38 cellular contexts compared by ENCODE assay signal in the genomic region with DNA sequence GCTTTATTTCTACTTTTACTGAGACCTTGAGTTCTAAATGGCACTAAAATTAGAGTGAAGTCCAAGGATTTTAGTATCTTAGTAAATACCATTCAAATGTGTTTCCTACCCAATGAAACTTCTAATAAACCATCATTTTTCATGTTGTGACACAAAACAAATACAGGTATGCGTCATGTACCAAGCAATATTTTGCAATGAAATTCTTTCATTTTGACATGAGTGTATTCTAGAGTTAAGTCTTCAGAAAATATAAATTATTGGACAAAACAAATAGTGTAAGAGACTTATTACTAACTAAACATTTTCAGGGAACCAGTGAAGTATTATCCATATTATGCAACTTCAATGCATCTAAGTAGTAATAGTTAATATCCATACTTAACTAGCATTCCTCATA. TPM values are rescaled to one million over a fixed set of nuclear protein-coding genes. Genes with fewer than 3 reads are reported as not detected.
DNase-seq lines count a peak whose midpoint lies in the region; ATAC-seq, FAIRE-seq and TF ChIP-seq lines count a peak whose summit lies in the region.
"Had no signal": no experiment of that assay in that cellular context is flagged by ENCODE, and none has a peak within 500 bp of the region (broad histone marks: within the 10 kb centered on the region; RNA-seq: fewer than 3 reads in every experiment).

No MANE protein-coding gene starts in this region.

- H3K79me2 ChIP-seq in PC-3 (ENCODE audit: low read length): no peaks in the 10 kb centered on the region
- no peaks in the 10 kb centered on the region for H3K79me2 ChIP-seq in H1 (ENCODE audit: control insufficient read depth in 1 of 2, insufficient read depth in 2 of 2, low read length in 2 of 2)

- no peaks in the 10 kb centered on the region for H3K79me1 ChIP-seq in H1 (ENCODE audit: low read depth, low read length)

- POLR2A ChIA-PET in A549 (lab: Yijun Ruan, JAX): no interaction called here
- POLR2A ChIA-PET in PC-3 (lab: Charles Lee; ENCODE audit: unreplicated experiment): no interaction called here
- POLR2A ChIA-PET in H1 (lab: Charles Lee; ENCODE audit: partially characterized antibody): no interaction called here

- H3K56ac ChIP-seq in H1 (replicated peaks; ENCODE audit: insufficient read length, low read depth, low read length): no peak overlapping the region

- H4K20me1 ChIP-seq in PC-3 (ENCODE audit: low read length) (no peaks in the 10 kb centered on the region), H1 (replicated peaks in 1 of 2; ENCODE audit: control insufficient read depth in 1 of 2, insufficient read depth in 2 of 2, low read length in 2 of 2) (no peaks in the 10 kb centered on the region)
- H4K20me1 ChIP-seq: BLaER1 had no signal

- TF ChIP-seq CTCF in 22Rv1 (IDR thresholded peaks at IDR 0.05) (no peak), A549 (IDR thresholded peaks at IDR 0.05) (no peak), PC-3 (conservative IDR thresholded peaks at IDR 0.05; ENCODE audit: low read depth, low read length) (no peak), H1 (IDR thresholded peaks at IDR 0.05; ENCODE audit: control extremely low read depth in 1 of 3, insufficient read depth in 1 of 3, low read depth in 1 of 3, low read length in 3 of 3) (no peak), colonic mucosa (IDR thresholded peaks at IDR 0.05) (no peak)

- no peak for TF ChIP-seq POLR2A in A549 (IDR thresholded peaks at IDR 0.05; ENCODE audit: low read length)
- no peak for TF ChIP-seq POLR2A in H1 (IDR thresholded peaks at IDR 0.05; ENCODE audit: control extremely low read depth in 1 of 2, low read depth in 2 of 2, low read length in 2 of 2)
- no peak for TF ChIP-seq POLR2A in erythroblast (IDR thresholded peaks at IDR 0.05; ENCODE audit: low read length)

- H3F3A ChIP-seq in PC-3 (ENCODE audit: low read length, unreplicated experiment): no peaks in the 10 kb centered on the region

- no peak overlapping the region for H4K5ac ChIP-seq in H1 (ENCODE audit: insufficient read length, low read depth, low read length)

- WGBS in A549 (ENCODE audit: missing lambda C conversion rate): 42% methylated on average over 1 of the region's 1 CpG
- 96% methylated on average over 1 of the region's 1 CpG; no CpG with 5 or more reads in 1 of the 2 experiments for WGBS in H1 (ENCODE audit: extremely low coverage in 1 of 2, insufficient coverage in 1 of 2, insufficient read length in 1 of 2, insufficient replicate concordance in 2 of 2, low coverage in 1 of 2, low lambda C conversion rate in 2 of 2, missing lambda C conversion rate in 1 of 2), 2 experiments

- H3K36me3 ChIP-seq in PC-3 (ENCODE audit: low read depth, low read length) (no peaks in the 10 kb centered on the region), H1 (ENCODE audit: control insufficient read depth in 2 of 4, insufficient read depth in 4 of 4, low read length in 3 of 4) (no peaks in the 10 kb centered on the region), colonic mucosa (no peaks in the 10 kb centered on the region)

- no peak overlapping the region for H2BK12ac ChIP-seq in H1 (ENCODE audit: low read depth, low read length)

- H3K9ac ChIP-seq in PC-3 (ENCODE audit: low read length) (no peak overlapping the region), H1 (replicated peaks in 1 of 4; ENCODE audit: extremely low read depth in 1 of 4, low read depth in 3 of 4, low read length in 3 of 4) (no peak overlapping the region), colonic mucosa (ENCODE audit: low read depth in 2 of 2, low read length in 2 of 2) (no peak overlapping the region)
- H3K9ac ChIP-seq: BLaER1; BLaER1 treated with 17β-estradiol and CSF1 and Interleukin-3, amounts not matched to agents 10 nM and 100 nM had no signal

- no peaks in the 10 kb centered on the region for H3K9me2 ChIP-seq in PC-3 (replicated peaks; ENCODE audit: low read length)

- no peak overlapping the region for H3K4ac ChIP-seq in H1 (replicated peaks; ENCODE audit: insufficient read length, low read depth, low read length)

- no peaks in the 10 kb centered on the region for H3K27me3 ChIP-seq in PC-3 (ENCODE audit: low read length)
- H3K27me3 ChIP-seq in H1 (replicated peaks in 1 of 4; ENCODE audit: control insufficient read depth in 3 of 4, extremely low read depth in 1 of 4, insufficient read depth in 3 of 4, low read length in 3 of 4): no peaks in the 10 kb centered on the region
- H3K27me3 ChIP-seq in colonic mucosa: no peaks in the 10 kb centered on the region
- H3K27me3 ChIP-seq: BE2C; BLaER1; BLaER1 treated with 17β-estradiol and CSF1 and Interleukin-3, amounts not matched to agents 10 nM and 100 nM had no signal

- H3K4me2 ChIP-seq in A549 (peak overlapping the region; percentile 37), PC-3 (ENCODE audit: low read length) (no peak overlapping the region), H1 (ENCODE audit: insufficient read depth in 1 of 2, low read depth in 2 of 2, low read length in 2 of 2) (no peak overlapping the region)
- H3K4me2 ChIP-seq: BLaER1; BLaER1 treated with 17β-estradiol and CSF1 and Interleukin-3, amounts not matched to agents 10 nM and 100 nM had no signal

- H2AK5ac ChIP-seq in H1 (ENCODE audit: low read depth, low read length): no peak overlapping the region

- intact Hi-C loops in PC-3 (cut with micrococcal nuclease) (no loop called here), colonic mucosa (cut with DNase I) (no loop called here)

- ATAC-seq in A549 (peak in 1 of 2 experiments; percentile 60; a peak in 3 of 6 replicates), PC-3 (no peak), HG03039 (IDR thresholded peaks at IDR 0.05; ENCODE audit: unreplicated experiment) (no peak)
- ATAC-seq: CD8-positive, alpha-beta T cell had no signal

- no peak overlapping the region for H2AFZ ChIP-seq in PC-3 (ENCODE audit: low read length)
- no peak overlapping the region for H2AFZ ChIP-seq in H1 (ENCODE audit: low read length)

- no peak overlapping the region for H4K91ac ChIP-seq in H1 (replicated peaks; ENCODE audit: insufficient read length, low read length)

- CTCF ChIA-PET in A549 (lab: Yijun Ruan, JAX) (no interaction called here), PC-3 (lab: Charles Lee) (interaction anchor here (0.6 kb wide), 1 partner anchor 16 kb away, joined by 4 read pairs; a partner anchor contains a TSS), H1 (lab: Charles Lee; ENCODE audit: partially characterized antibody) (interaction anchor here (2.0 kb wide), 1 partner anchor 24 kb away, joined by 9 read pairs; no protein-coding TSS in a partner anchor)

- H4K8ac ChIP-seq in H1 (ENCODE audit: extremely low read depth, insufficient read depth, low read length): no peak overlapping the region

- no peak overlapping the region for H3K18ac ChIP-seq in H1 (ENCODE audit: extremely low read depth, low read length)

- H3K14ac ChIP-seq in H1 (ENCODE audit: insufficient read length): no peak overlapping the region

- peaks cover 24% of the 10 kb centered on the region; the same call in 2 of the 3 replicates for H3K4me1 ChIP-seq in A549
- H3K4me1 ChIP-seq in PC-3 (ENCODE audit: insufficient read depth, low read length): no peaks in the 10 kb centered on the region
- H3K4me1 ChIP-seq in H1 (replicated peaks in 1 of 4; ENCODE audit: control insufficient read depth in 3 of 4, insufficient read depth in 4 of 4, low read length in 3 of 4): peaks cover 0 to 7% (median 3%) of the 10 kb centered on the region in 4 experiments; a peak in 3 of 7 replicates
- H3K4me1 ChIP-seq in colonic mucosa: no peaks in the 10 kb centered on the region
- H3K4me1 ChIP-seq: BLaER1; BLaER1 treated with 17β-estradiol and CSF1 and Interleukin-3, amounts not matched to agents 10 nM and 100 nM; Caco-2 had no signal

- H2BK5ac ChIP-seq in H1 (ENCODE audit: low read depth, low read length): no peak overlapping the region

- DNase-seq in A549 (ENCODE audit: low read depth in 1 of 2, low spot score in 1 of 2) (peak in 1 of 2 experiments; percentile 51), PC-3 (peak; percentile 27), H1 (ENCODE audit: low read depth in 1 of 2, low spot score in 2 of 2) (no peak), colonic mucosa (no peak), kidney glomerular epithelial cell (lab: John Stamatoyannopoulos, UW) (no peak), erythroblast (lab: John Stamatoyannopoulos, UW) (no peak)
- DNase-seq: 8988T; ACHN; AML-193; BE2C; C1 segment of cervical spinal cord; Caco-2; Calu3; CD4-positive, alpha-beta memory T cell; CD4-positive, alpha-beta T cell; CD4-positive, CD25-positive, alpha-beta regulatory T cell; CD8-positive, alpha-beta memory T cell; CD8-positive, alpha-beta T cell; COR-L47; DMS 273 treated with DMSO at 0.1 percent for 48 hours; DMS153; DMS53; DMS79; DMS79 treated with DMSO at 0.1 percent for 48 hours; DND-41; EL had no signal

- H3K9me3 ChIP-seq in A549: no peaks in the 10 kb centered on the region
- no peaks in the 10 kb centered on the region for H3K9me3 ChIP-seq in PC-3 (ENCODE audit: low read length)
- no peaks in the 10 kb centered on the region for H3K9me3 ChIP-seq in H1 (ENCODE audit: insufficient read depth in 2 of 2, low read depth in 1 of 2, low read length in 1 of 2)
- no peaks in the 10 kb centered on the region for H3K9me3 ChIP-seq in colonic mucosa
- H3K9me3 ChIP-seq: BE2C, BLaER1, Caco-2 had no signal

- H3K27ac ChIP-seq in 22Rv1 (peak overlapping the region; percentile 27), A549 (peak overlapping the region in 1 of 2 experiments; percentile 49; a peak in 2 of 6 replicates), PC-3 (ENCODE audit: low read length) (no peak overlapping the region), H1 (ENCODE audit: low read depth, low read length) (no peak overlapping the region), colonic mucosa (no peak overlapping the region)
- H3K27ac ChIP-seq: BLaER1; BLaER1 treated with 17β-estradiol and CSF1 and Interleukin-3, amounts not matched to agents 10 nM and 100 nM; C4-2B had no signal

- TF ChIP-seq RAD21 in A549 (conservative IDR thresholded peaks at IDR 0.05 in 1 of 2, IDR thresholded peaks at IDR 0.05 in 1 of 2) (peak in 1 of 2 experiments; percentile 28; a peak in 1 of 5 replicates), H1 (IDR thresholded peaks at IDR 0.05 in 1 of 2, conservative IDR thresholded peaks at IDR 0.05 in 1 of 2; ENCODE audit: low read depth in 2 of 2, low read length in 2 of 2) (no peak)

- H3K23ac ChIP-seq in H1 (ENCODE audit: insufficient read length): no peak overlapping the region

- H2BK120ac ChIP-seq in H1 (replicated peaks; ENCODE audit: low read depth, low read length): no peak overlapping the region

- TF ChIP-seq EP300 in A549 (IDR thresholded peaks at IDR 0.05): peak in 1 of 2 experiments; percentile 60; a peak in 1 of 5 replicates
- TF ChIP-seq EP300 in H1 (IDR thresholded peaks at IDR 0.05; ENCODE audit: borderline replicate concordance in 1 of 2, low read depth in 2 of 2, low read length in 2 of 2): no peak

- FAIRE-seq in A549 (lab: Jason Lieb, UNC) (peak; percentile 61), H1 (lab: Jason Lieb, UNC) (peak; percentile 39)
- FAIRE-seq: A204.1, D721Med had no signal

- no peak overlapping the region for H2BK20ac ChIP-seq in H1 (ENCODE audit: low read length)

- no peak overlapping the region for H3K4me3 ChIP-seq in A549
- H3K4me3 ChIP-seq in PC-3 (ENCODE audit: low read length): no peak overlapping the region
- no peak overlapping the region for H3K4me3 ChIP-seq in H1 (ENCODE audit: extremely low read depth in 1 of 4, insufficient read depth in 2 of 4, low read depth in 3 of 4, low read length in 4 of 4)
- no peak overlapping the region for H3K4me3 ChIP-seq in colonic mucosa
- H3K4me3 ChIP-seq: BLaER1; BLaER1 treated with 17β-estradiol and CSF1 and Interleukin-3, amounts not matched to agents 10 nM and 100 nM had no signal

- no peak overlapping the region for H2BK15ac ChIP-seq in H1 (ENCODE audit: low read length)

- BruUV-seq in PC-3 (replicated peaks; lab: Mats Ljungman, UMichigan): no TSS peak

- H3K23me2 ChIP-seq in H1 (ENCODE audit: low read depth, low read length): no peaks in the 10 kb centered on the region

RNA-seq across cellular contexts. Expression of a gene that starts 16.5 kb away (rescaled TPM):
- polyA plus RNA-seq in A549 (2011; rRNA removed): 0.21 and 0.31 TPM in 2 replicates
- 0.01 TPM in 2 replicates for polyA plus RNA-seq in A549 (2012; cell fraction: cytosol; rRNA removed)
- 0.02 TPM in 1 of 2 replicates, not detected in the other for polyA plus RNA-seq in A549 (2012; cell fraction: nucleus; rRNA removed)
- polyA plus RNA-seq in A549 (2017; fragmentation: RNase III; extraction: RNeasy Plus Mini Kit Qiagen cat#74134 plus additional on column Dnase treatment): 0.06 TPM in 1 of 3 replicates, not detected in the others
- 0.05 and 0.08 TPM in 2 replicates for polyA minus RNA-seq in A549 (2011; rRNA and poly(A)+ RNA removed)
- total RNA-seq in PC-3 (2014; rRNA removed): 0.15 TPM in 1 of 2 replicates, not detected in the other
- total RNA-seq in H1 (2021; fragmentation: NEBNext Ultra II Directional; extraction: Animal tissue kit (Norgen Biotek cat#: 25700)): 0.15 and 0.60 TPM in 2 replicates
- polyA plus RNA-seq in H1 (2011; rRNA removed): 0.05 TPM in 2 replicates
- polyA plus RNA-seq in H1 (2011; cell fraction: cytosol; rRNA removed): 0.01 TPM
- polyA plus RNA-seq in H1 (2011; cell fraction: nucleus; rRNA removed): 0.09 TPM
- polyA plus RNA-seq in H1 (2012, experiment 1 of 2): 0.08 to 0.19 TPM (median 0.13 TPM) in 4 replicates
- polyA plus RNA-seq in H1 (2012, experiment 2 of 2): not detected
- polyA plus RNA-seq in H1 (2013, experiment 1 of 2): 0.06 TPM
- polyA plus RNA-seq in H1 (2013, experiment 2 of 2): 0.13 TPM
- polyA minus RNA-seq in H1 (2011; rRNA and poly(A)+ RNA removed): 0.10 and 0.16 TPM in 2 replicates
- polyA minus RNA-seq in H1 (2011; cell fraction: cytosol; rRNA and poly(A)+ RNA removed): not detected
- polyA minus RNA-seq in H1 (2011; cell fraction: nucleus; rRNA and poly(A)+ RNA removed): 0.60 TPM
- 1 to 10 TPM in 1 of 2 donors, under 1 TPM in 1; 0.96 to 4.5 TPM for total RNA-seq in colonic mucosa
- total RNA-seq: A172; A673; B cell; Caco-2; Calu3; CD4-positive, alpha-beta memory T cell; CD4-positive, alpha-beta T cell; CD8-positive, alpha-beta memory T cell; CD8-positive, alpha-beta T cell; Daoy; G401 had no signal
- polyA plus RNA-seq: CD4-positive, alpha-beta memory T cell; CD4-positive, CD25-positive, alpha-beta regulatory T cell; CD8-positive, alpha-beta memory T cell had no signal
